Comparison of ENCODE assay signal across 18 cellular contexts in genomic region chr2:128276878-128277675, GRCh38. TPM values are rescaled to one million over a fixed set of nuclear protein-coding genes. Genes with fewer than 3 reads are reported as not detected.
DNase-seq lines count a peak whose midpoint lies in the region; ATAC-seq and TF ChIP-seq lines count a peak whose summit lies in the region.
"Had no signal": no experiment of that assay in that cellular context is flagged by ENCODE, and none has a peak within 500 bp of the region (broad histone marks: within the 10 kb centered on the region; RNA-seq: fewer than 3 reads in every experiment).

No MANE protein-coding gene starts in this region.

- H3K36me3 ChIP-seq in parathyroid adenoma (ENCODE audit: control insufficient read depth, insufficient read depth, low read length): no peaks in the 10 kb centered on the region

- H4K91ac ChIP-seq in H9 (ENCODE audit: insufficient read length, low read depth, low read length): no peak overlapping the region

- H2BK120ac ChIP-seq in H9 (ENCODE audit: low read depth, low read length, poor library complexity, severe bottlenecking): no peak overlapping the region

- peaks cover 18 to 40% (median 34%) of the 10 kb centered on the region in 3 experiments for H3K36me3 Mint-ChIP-seq in H9 (ENCODE audit: insufficient read depth in 1 of 3, low read depth in 3 of 3)

- no peak overlapping the region for H4K5ac ChIP-seq in H9 (ENCODE audit: insufficient read length, low read depth, low read length)

- ATAC-seq in left colon (no peak), HG03342 (IDR thresholded peaks at IDR 0.05; ENCODE audit: unreplicated experiment) (no peak), HG03565 (IDR thresholded peaks at IDR 0.05; ENCODE audit: unreplicated experiment) (no peak)
- ATAC-seq: gastrocnemius medialis; stimulated activated naive CD8-positive, alpha-beta T cell treated with anti-CD3 and anti-CD28 coated beads, Interleukin-15, Interleukin-2, amounts not matched to agents 100 U/mL and 50 U/mL, for 24 hours had no signal

- H2BK12ac ChIP-seq in H9 (ENCODE audit: insufficient read length, low read depth, low read length): no peak overlapping the region

- peaks cover 5 to 8% of the 10 kb centered on the region in 2 experiments; a peak in 3 of 4 replicates for H3K4me1 Mint-ChIP-seq in H9

- H3K9me3 ChIP-seq in H9 (ENCODE audit: control insufficient read depth, low read depth, low read length) (no peaks in the 10 kb centered on the region), parathyroid adenoma (ENCODE audit: control insufficient read depth, low read length) (no peaks in the 10 kb centered on the region)
- H3K9me3 ChIP-seq: gastrocnemius medialis had no signal

- no peak overlapping the region for H3K23ac ChIP-seq in H9 (ENCODE audit: insufficient read length, low read depth, low read length)

- H3K4ac ChIP-seq in H9 (ENCODE audit: low read depth, low read length): no peak overlapping the region

- H4K8ac ChIP-seq in H9 (replicated peaks; ENCODE audit: insufficient read length, low read depth, low read length): no peak overlapping the region

- H3K27ac Mint-ChIP-seq in H9: peak overlapping the region in 2 of 3 experiments; percentile 72 to 75; a peak in 2 of 7 replicates
- H3K27ac Mint-ChIP-seq: B cell had no signal

- no peak overlapping the region for H2BK5ac ChIP-seq in H9 (ENCODE audit: insufficient read length, low read length)

- H3K27me3 ChIP-seq in H9 (ENCODE audit: insufficient read depth, low read length) (no peaks in the 10 kb centered on the region), parathyroid adenoma (ENCODE audit: control insufficient read depth, insufficient read depth, low read length) (no peaks in the 10 kb centered on the region)
- H3K27me3 ChIP-seq: gastrocnemius medialis, tibial nerve had no signal

- no peak overlapping the region for H3K56ac ChIP-seq in H9 (ENCODE audit: insufficient read length, low read depth, low read length)

- H3K4me3 ChIP-seq in parathyroid adenoma (ENCODE audit: low read depth, low read length): no peak overlapping the region
- H3K4me3 ChIP-seq: gastrocnemius medialis, tibial nerve had no signal

- H3K79me1 ChIP-seq in H9 (ENCODE audit: insufficient read depth, low read depth, low read length, poor library complexity, severe bottlenecking): peaks cover under 1% of the 10 kb centered on the region

- no peak overlapping the region for H2AFZ ChIP-seq in H9 (ENCODE audit: low read length)
- no peak overlapping the region for H2AFZ ChIP-seq in parathyroid adenoma

- DNase-seq in H9 (peak; percentile 20), amniotic epithelial cell (ENCODE audit: low read depth) (peak; percentile 75), left colon (peak; percentile 3 to 19), NCI-H345 (lab: John Stamatoyannopoulos, UW) (no peak)
- DNase-seq: activated naive CD4-positive, alpha-beta T cell treated with Interleukin-2 at 50 U/mL for 16 hours; erythroblast; gastrocnemius medialis; kidney glomerular epithelial cell; NCI-H1105 treated with DMSO at 0.1 percent for 48 hours; NCI-H2081 treated with DMSO at 0.1 percent for 48 hours; NCI-H524; stimulated activated CD4-positive, alpha-beta T cell treated with anti-CD3 and anti-CD28 coated beads, Interleukin-2, amount 100 ng/mL, for 24 hours; stimulated activated naive CD8-positive, alpha-beta T cell treated with anti-CD3 and anti-CD28 coated beads, Interleukin-15, Interleukin-2, amounts not matched to agents 100 U/mL and 50 U/mL, for 24 hours had no signal

- intact Hi-C loops in left colon (cut with DNase I, micrococcal nuclease): no loop called here

- WGBS in H9 (ENCODE audit: extremely low coverage, insufficient read length, low lambda C conversion rate): no CpG with 5 or more reads among the region's 17 CpGs

- no peaks in the 10 kb centered on the region for H3K23me2 ChIP-seq in H9 (ENCODE audit: insufficient read length, low read depth, low read length, poor library complexity, severe bottlenecking)

- no peak overlapping the region for H2BK20ac ChIP-seq in H9 (ENCODE audit: low read depth, low read length, poor library complexity, severe bottlenecking)

- H3K27ac ChIP-seq in H9 (ENCODE audit: insufficient read length, low read depth, low read length) (no peak overlapping the region), parathyroid adenoma (peak overlapping the region; percentile 81)
- H3K27ac ChIP-seq: gastrocnemius medialis, tibial nerve had no signal

- H2BK15ac ChIP-seq in H9 (ENCODE audit: low read depth, low read length): no peak overlapping the region

- peaks cover 0 to 7% of the 10 kb centered on the region in 2 experiments; a peak in 1 of 5 replicates for H3K9me3 Mint-ChIP-seq in H9

- H3K79me2 ChIP-seq in H9 (ENCODE audit: insufficient read depth, low read length): peaks cover 4% of the 10 kb centered on the region; the same call in 1 of the 2 replicates
- peaks cover 9% of the 10 kb centered on the region for H3K79me2 ChIP-seq in parathyroid adenoma

- no peak overlapping the region for H2AK5ac ChIP-seq in H9 (ENCODE audit: insufficient read length, low read length)

- no peak overlapping the region; the same call in 1 of the 2 replicates for H3K14ac ChIP-seq in H9 (ENCODE audit: insufficient read depth, low read length)

- H3K4me1 ChIP-seq in H9 (ENCODE audit: insufficient read depth, low read length): no peaks in the 10 kb centered on the region
- peaks cover 41% of the 10 kb centered on the region for H3K4me1 ChIP-seq in parathyroid adenoma

- H3K4me2 ChIP-seq in H9 (ENCODE audit: insufficient read depth, insufficient read length, low read length) (no peak overlapping the region), parathyroid adenoma (ENCODE audit: low read length) (no peak overlapping the region)

- no peak overlapping the region for H3K4me3 Mint-ChIP-seq in H9
- H3K4me3 Mint-ChIP-seq: B cell had no signal

- H3K18ac ChIP-seq in H9 (ENCODE audit: insufficient read length, low read depth, low read length): no peak overlapping the region

- no peaks in the 10 kb centered on the region for H4K20me1 ChIP-seq in H9 (ENCODE audit: control insufficient read depth, insufficient read depth, insufficient read length)

- no peak overlapping the region for H3T11ph ChIP-seq in H9 (ENCODE audit: low read length)

- TF ChIP-seq CTCF in H9 (conservative IDR thresholded peaks at IDR 0.05): no peak
- no peak for TF ChIP-seq CTCF in parathyroid adenoma (IDR thresholded peaks at IDR 0.05)

- H3K9ac ChIP-seq in H9 (ENCODE audit: extremely low read depth, insufficient read length, low read length): no peak overlapping the region
- H3K9ac ChIP-seq in parathyroid adenoma: no peak overlapping the region

- no peaks in the 10 kb centered on the region for H3K27me3 Mint-ChIP-seq in H9 (ENCODE audit: low read depth)
- H3K27me3 Mint-ChIP-seq: B cell had no signal

RNA-seq across cellular contexts. Expression of gene HS6ST1, which starts 41.6 kb away (rescaled TPM):
- total RNA-seq in H9 (2021): 58.9 and 60.2 TPM in 2 replicates
- total RNA-seq in left colon: 10 to 100 TPM; 20.5 to 40.4 TPM
